1 cellular context compared by ENCODE assay signal in the genomic region with DNA sequence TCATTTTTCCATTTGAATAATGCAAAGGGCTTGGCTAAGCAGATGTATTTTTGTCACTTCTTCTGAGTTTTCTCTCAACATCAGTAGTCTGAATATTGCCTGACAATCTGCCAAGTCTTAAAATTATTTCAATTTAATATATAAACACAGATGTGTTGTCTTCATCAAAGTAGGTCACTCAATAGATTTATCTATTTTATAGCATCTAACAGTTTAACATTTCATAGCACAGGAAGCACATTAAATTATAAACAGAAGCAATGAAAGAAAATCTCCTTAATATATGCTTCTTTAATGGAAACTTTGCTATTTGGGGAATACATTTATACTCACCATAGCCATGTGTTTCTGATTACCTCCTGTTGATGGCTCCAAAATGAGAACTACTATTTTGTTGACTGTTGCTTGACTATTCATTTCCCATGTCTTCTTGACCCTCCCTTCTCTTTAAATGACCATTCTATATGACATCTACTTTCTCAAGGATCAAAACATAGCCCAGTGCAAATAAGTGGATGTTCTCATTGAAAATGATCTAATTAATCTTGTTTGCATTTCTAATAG.
TF ChIP-seq lines count a peak whose summit lies in the region.

No MANE protein-coding gene starts in this region.

TF ChIP-seq in GM23338, 12 proteins besides CTCF, POLR2A, EP300 and RAD21 (continued from another document):
- TF ChIP-seq, protein P1, sequence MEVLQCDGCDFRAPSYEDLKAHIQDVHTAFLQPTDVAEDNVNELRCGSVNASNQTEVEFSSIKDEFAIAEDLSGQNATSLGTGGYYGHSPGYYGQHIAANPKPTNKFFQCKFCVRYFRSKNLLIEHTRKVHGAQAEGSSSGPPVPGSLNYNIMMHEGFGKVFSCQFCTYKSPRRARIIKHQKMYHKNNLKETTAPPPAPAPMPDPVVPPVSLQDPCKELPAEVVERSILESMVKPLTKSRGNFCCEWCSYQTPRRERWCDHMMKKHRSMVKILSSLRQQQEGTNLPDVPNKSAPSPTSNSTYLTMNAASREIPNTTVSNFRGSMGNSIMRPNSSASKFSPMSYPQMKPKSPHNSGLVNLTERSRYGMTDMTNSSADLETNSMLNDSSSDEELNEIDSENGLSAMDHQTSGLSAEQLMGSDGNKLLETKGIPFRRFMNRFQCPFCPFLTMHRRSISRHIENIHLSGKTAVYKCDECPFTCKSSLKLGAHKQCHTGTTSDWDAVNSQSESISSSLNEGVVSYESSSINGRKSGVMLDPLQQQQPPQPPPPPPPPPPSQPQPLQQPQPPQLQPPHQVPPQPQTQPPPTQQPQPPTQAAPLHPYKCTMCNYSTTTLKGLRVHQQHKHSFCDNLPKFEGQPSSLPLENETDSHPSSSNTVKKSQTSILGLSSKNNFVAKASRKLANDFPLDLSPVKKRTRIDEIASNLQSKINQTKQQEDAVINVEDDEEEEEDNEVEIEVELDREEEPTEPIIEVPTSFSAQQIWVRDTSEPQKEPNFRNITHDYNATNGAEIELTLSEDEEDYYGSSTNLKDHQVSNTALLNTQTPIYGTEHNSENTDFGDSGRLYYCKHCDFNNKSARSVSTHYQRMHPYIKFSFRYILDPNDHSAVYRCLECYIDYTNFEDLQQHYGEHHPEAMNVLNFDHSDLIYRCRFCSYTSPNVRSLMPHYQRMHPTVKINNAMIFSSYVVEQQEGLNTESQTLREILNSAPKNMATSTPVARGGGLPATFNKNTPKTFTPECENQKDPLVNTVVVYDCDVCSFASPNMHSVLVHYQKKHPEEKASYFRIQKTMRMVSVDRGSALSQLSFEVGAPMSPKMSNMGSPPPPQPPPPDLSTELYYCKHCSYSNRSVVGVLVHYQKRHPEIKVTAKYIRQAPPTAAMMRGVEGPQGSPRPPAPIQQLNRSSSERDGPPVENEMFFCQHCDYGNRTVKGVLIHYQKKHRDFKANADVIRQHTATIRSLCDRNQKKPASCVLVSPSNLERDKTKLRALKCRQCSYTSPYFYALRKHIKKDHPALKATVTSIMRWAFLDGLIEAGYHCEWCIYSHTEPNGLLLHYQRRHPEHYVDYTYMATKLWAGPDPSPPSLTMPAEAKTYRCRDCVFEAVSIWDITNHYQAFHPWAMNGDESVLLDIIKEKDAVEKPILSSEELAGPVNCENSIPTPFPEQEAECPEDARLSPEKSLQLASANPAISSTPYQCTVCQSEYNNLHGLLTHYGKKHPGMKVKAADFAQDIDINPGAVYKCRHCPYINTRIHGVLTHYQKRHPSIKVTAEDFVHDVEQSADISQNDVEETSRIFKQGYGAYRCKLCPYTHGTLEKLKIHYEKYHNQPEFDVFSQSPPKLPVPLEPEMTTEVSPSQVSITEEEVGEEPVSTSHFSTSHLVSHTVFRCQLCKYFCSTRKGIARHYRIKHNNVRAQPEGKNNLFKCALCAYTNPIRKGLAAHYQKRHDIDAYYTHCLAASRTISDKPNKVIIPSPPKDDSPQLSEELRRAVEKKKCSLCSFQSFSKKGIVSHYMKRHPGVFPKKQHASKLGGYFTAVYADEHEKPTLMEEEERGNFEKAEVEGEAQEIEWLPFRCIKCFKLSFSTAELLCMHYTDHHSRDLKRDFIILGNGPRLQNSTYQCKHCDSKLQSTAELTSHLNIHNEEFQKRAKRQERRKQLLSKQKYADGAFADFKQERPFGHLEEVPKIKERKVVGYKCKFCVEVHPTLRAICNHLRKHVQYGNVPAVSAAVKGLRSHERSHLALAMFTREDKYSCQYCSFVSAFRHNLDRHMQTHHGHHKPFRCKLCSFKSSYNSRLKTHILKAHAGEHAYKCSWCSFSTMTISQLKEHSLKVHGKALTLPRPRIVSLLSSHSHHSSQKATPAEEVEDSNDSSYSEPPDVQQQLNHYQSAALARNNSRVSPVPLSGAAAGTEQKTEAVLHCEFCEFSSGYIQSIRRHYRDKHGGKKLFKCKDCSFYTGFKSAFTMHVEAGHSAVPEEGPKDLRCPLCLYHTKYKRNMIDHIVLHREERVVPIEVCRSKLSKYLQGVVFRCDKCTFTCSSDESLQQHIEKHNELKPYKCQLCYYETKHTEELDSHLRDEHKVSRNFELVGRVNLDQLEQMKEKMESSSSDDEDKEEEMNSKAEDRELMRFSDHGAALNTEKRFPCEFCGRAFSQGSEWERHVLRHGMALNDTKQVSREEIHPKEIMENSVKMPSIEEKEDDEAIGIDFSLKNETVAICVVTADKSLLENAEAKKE (CRISPR knock-in tag; IDR thresholded peaks at IDR 0.05) = no peak
- TF ChIP-seq EZH2phosphoT487 (IDR thresholded peaks at IDR 0.05; ENCODE audit: unreplicated experiment) = no peak
- no peak for TF ChIP-seq CREB1 (CRISPR knock-in tag; IDR thresholded peaks at IDR 0.05; ENCODE audit: low read depth)
- no peak for TF ChIP-seq POLR2AphosphoS5 (IDR thresholded peaks at IDR 0.05; ENCODE audit: low read depth)
- no peak for TF ChIP-seq JUNB (IDR thresholded peaks at IDR 0.05; ENCODE audit: unreplicated experiment)
- TF ChIP-seq, protein P2, sequence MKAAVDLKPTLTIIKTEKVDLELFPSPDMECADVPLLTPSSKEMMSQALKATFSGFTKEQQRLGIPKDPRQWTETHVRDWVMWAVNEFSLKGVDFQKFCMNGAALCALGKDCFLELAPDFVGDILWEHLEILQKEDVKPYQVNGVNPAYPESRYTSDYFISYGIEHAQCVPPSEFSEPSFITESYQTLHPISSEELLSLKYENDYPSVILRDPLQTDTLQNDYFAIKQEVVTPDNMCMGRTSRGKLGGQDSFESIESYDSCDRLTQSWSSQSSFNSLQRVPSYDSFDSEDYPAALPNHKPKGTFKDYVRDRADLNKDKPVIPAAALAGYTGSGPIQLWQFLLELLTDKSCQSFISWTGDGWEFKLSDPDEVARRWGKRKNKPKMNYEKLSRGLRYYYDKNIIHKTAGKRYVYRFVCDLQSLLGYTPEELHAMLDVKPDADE (IDR thresholded peaks at IDR 0.05) = no peak
- TF ChIP-seq NANOG (IDR thresholded peaks at IDR 0.05; ENCODE audit: borderline replicate concordance) = no peak
